Comparison of ENCODE assay signal across 1 cellular context in genomic region chr3:71414189-71414924, GRCh38.
TF ChIP-seq lines count a peak whose summit lies in the region.

No MANE protein-coding gene starts in this region.

TF ChIP-seq in IMR-90, 13 proteins besides CTCF, POLR2A, EP300 and RAD21:
- no peak for TF ChIP-seq MAFK (IDR thresholded peaks at IDR 0.05; ENCODE audit: low read depth, low read length)
- TF ChIP-seq RFX5 (IDR thresholded peaks at IDR 0.05; ENCODE audit: low read depth, low read length): no peak
- TF ChIP-seq CHD1 (IDR thresholded peaks at IDR 0.05; ENCODE audit: low read depth, low read length): no peak
- no peak for TF ChIP-seq NFE2L2 (IDR thresholded peaks at IDR 0.05; ENCODE audit: low read depth, low read length)
- TF ChIP-seq MXI1 (IDR thresholded peaks at IDR 0.05; ENCODE audit: borderline replicate concordance, low read depth, low read length): no peak
- TF ChIP-seq CEBPB (IDR thresholded peaks at IDR 0.05; ENCODE audit: low read depth, low read length): no peak
- TF ChIP-seq, protein P1, sequence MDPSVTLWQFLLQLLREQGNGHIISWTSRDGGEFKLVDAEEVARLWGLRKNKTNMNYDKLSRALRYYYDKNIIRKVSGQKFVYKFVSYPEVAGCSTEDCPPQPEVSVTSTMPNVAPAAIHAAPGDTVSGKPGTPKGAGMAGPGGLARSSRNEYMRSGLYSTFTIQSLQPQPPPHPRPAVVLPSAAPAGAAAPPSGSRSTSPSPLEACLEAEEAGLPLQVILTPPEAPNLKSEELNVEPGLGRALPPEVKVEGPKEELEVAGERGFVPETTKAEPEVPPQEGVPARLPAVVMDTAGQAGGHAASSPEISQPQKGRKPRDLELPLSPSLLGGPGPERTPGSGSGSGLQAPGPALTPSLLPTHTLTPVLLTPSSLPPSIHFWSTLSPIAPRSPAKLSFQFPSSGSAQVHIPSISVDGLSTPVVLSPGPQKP (IDR thresholded peaks at IDR 0.05; ENCODE audit: borderline replicate concordance, low read depth, low read length): no peak
- no peak for TF ChIP-seq RCOR1 (IDR thresholded peaks at IDR 0.05; ENCODE audit: insufficient replicate concordance, low read length)
- TF ChIP-seq SMC3 (IDR thresholded peaks at IDR 0.05; ENCODE audit: low read depth, low read length): no peak
- TF ChIP-seq BHLHE40 (IDR thresholded peaks at IDR 0.05; ENCODE audit: low read depth, low read length): no peak
- TF ChIP-seq FOS (IDR thresholded peaks at IDR 0.05; ENCODE audit: low read depth, low read length): no peak
- no peak for TF ChIP-seq MAZ (IDR thresholded peaks at IDR 0.05; ENCODE audit: borderline replicate concordance, low read depth, low read length)
- TF ChIP-seq, protein P2, sequence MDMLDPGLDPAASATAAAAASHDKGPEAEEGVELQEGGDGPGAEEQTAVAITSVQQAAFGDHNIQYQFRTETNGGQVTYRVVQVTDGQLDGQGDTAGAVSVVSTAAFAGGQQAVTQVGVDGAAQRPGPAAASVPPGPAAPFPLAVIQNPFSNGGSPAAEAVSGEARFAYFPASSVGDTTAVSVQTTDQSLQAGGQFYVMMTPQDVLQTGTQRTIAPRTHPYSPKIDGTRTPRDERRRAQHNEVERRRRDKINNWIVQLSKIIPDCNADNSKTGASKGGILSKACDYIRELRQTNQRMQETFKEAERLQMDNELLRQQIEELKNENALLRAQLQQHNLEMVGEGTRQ (IDR thresholded peaks at IDR 0.05; ENCODE audit: low read depth, low read length): no peak
TF ChIP-seq in IMR-90: peak in this region for 0.
